Comparison of ENCODE assay signal across 20 cellular contexts in the genomic region with DNA sequence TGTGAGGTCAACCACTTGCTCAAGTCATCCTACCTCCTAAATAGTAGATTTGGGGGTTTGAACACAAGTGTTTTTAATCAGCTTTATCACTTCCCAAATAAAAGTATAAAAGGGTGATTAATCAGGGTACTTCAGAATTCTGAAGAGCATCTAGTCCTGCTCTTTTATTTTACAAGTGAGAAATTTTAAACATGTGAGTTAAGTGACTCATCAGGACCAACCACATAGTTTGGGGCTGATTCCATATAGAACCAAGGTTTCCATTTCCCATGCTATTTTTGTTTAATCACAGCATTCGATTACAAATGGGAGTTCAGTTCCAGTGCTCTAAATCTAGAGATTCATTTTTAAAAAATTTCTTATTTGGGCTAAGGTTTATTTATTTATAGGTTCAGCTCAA.
"Had no signal": no experiment of that assay in that cellular context is flagged by ENCODE, and none has a peak within 500 bp of the region (broad histone marks: within the 10 kb centered on the region; RNA-seq: fewer than 3 reads in every experiment).

No MANE protein-coding gene starts in this region.

- ATAC-seq: HepG2 had no signal

- DNase-seq: IMR-90, Karpas-422, KG1, MG63, NCI-H1092, NCI-H1105 treated with DMSO at 0.1 percent for 48 hours, NCI-H1417 treated with DMSO at 0.1 percent for 48 hours, NCI-H146, NCI-H1694 treated with DMSO at 0.1 percent for 48 hours, NCI-H1930, NCI-H2081, NCI-H2107, NCI-H2227 treated with DMSO at 0.1 percent for 48 hours, NCI-H524, NCI-H526 treated with DMSO at 0.1 percent for 48 hours, NCI-H748 treated with DMSO at 0.1 percent for 48 hours, Right ventricle myocardium superior, RPMI8226, SK-N-SH had no signal
